ENCODE assay signal across 8 cellular contexts in the genomic region with DNA sequence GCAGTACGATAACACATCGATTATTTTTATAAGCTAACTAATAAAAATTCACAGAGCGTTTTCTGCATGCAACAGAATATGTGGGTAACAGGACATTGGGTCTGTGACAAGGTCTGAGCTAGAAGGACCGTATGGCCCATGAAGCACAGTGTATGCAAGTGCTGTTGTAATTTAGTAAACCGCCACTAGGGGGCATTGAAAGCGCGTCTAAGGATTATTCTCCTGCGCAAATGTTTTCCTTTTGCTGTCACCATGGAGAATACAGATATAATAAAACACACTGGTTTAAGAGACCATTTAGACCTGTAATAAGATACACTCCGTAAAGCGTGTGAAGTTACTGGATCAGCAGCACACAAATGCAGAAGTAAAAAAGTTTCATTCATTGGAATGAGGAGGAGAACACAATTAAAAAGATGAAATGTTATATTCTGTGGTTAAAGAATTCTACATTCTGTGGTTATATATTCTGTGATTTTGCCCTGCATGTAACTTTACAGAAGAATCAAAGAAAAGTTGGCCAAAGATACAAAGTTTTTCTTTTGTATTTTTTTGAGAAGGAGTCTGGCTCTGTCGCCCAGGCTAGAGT.
DNase-seq lines count a peak whose midpoint lies in the region; ATAC-seq and TF ChIP-seq lines count a peak whose summit lies in the region.

No MANE protein-coding gene starts in this region.

- H3K4me1 ChIP-seq in MM.1S (ENCODE audit: low read length) (no peaks in the 10 kb centered on the region), adrenal gland (replicated peaks in 1 of 2) (no peaks in the 10 kb centered on the region), right atrium auricular region (no peaks in the 10 kb centered on the region)

- H3K79me2 ChIP-seq in MM.1S (ENCODE audit: low read length), result no peaks in the 10 kb centered on the region

- H3K27ac ChIP-seq in CD4-positive, alpha-beta T cell (ENCODE audit: low read depth, low read length), result no peak overlapping the region
- H3K27ac ChIP-seq in MM.1S (ENCODE audit: low read length), result no peak overlapping the region
- H3K27ac ChIP-seq in RWPE1, result no peak overlapping the region
- no peak overlapping the region for H3K27ac ChIP-seq in adrenal gland
- H3K27ac ChIP-seq in right atrium auricular region, result no peak overlapping the region

- H2AFZ ChIP-seq in MM.1S (ENCODE audit: low read length), result no peak overlapping the region

- H3K36me3 ChIP-seq in MM.1S (replicated peaks; ENCODE audit: insufficient read depth, low read length) (no peaks in the 10 kb centered on the region), adrenal gland (replicated peaks in 1 of 2) (no peaks in the 10 kb centered on the region), right atrium auricular region (no peaks in the 10 kb centered on the region)

- no peaks in the 10 kb centered on the region for H3K9me3 ChIP-seq in CD4-positive, alpha-beta T cell (ENCODE audit: control insufficient read depth, low read length)
- H3K9me3 ChIP-seq in MM.1S (replicated peaks; ENCODE audit: insufficient read depth, low read length), result no peaks in the 10 kb centered on the region
- H3K9me3 ChIP-seq in adrenal gland (replicated peaks in 1 of 3), result no peaks in the 10 kb centered on the region
- no peaks in the 10 kb centered on the region for H3K9me3 ChIP-seq in right atrium auricular region

- POLR2A ChIA-PET in CD4-positive, alpha-beta T cell (lab: Charles Lee), result no interaction called here
- POLR2A ChIA-PET in RWPE1 (lab: Yijun Ruan, JAX; ENCODE audit: low non-redundant PET), result no interaction called here

- H3K4me3 Mint-ChIP-seq in CD4-positive, alpha-beta T cell, result no peak overlapping the region

- CTCF ChIA-PET in CD4-positive, alpha-beta T cell (lab: Charles Lee), result interaction anchor here (0.5 to 1.4 kb wide), 3 partner anchors 9 to 758 kb away, joined by 3 to 4 read pairs (median 3); no protein-coding TSS in a partner anchor
- CTCF ChIA-PET in RWPE1 (lab: Yijun Ruan, JAX), result interaction anchor here (0.6 to 1.7 kb wide), 12 partner anchors 8 to 1377 kb away, joined by 3 to 9 read pairs (median 3); no protein-coding TSS in a partner anchor

- H3K27ac Mint-ChIP-seq in CD4-positive, alpha-beta T cell, result no peak overlapping the region

- TF ChIP-seq POLR2A in adrenal gland (IDR thresholded peaks at IDR 0.05), result no peak

- no peaks in the 10 kb centered on the region for H3K9me2 ChIP-seq in MM.1S (replicated peaks; ENCODE audit: insufficient read depth, low read length)

- intact Hi-C loops in CD4-positive, alpha-beta T cell (cut with DNase I, micrococcal nuclease), result loop anchor here (1.0 to 5.0 kb wide), 4 partner anchors 411 to 1306 kb away; no protein-coding TSS in a partner anchor
- intact Hi-C loops in adrenal gland (cut with DNase I), result no loop called here

- peak; percentile 93 for TF ChIP-seq CTCF in CD4-positive, alpha-beta T cell (IDR thresholded peaks at IDR 0.05)
- TF ChIP-seq CTCF in GM20000 (IDR thresholded peaks at IDR 0.05; ENCODE audit: extremely low read depth, missing control alignments) (peak; percentile 53), MM.1S (IDR thresholded peaks at IDR 0.05; ENCODE audit: low read length) (peak; percentile 76), RWPE1 (conservative IDR thresholded peaks at IDR 0.05; ENCODE audit: low read depth) (peak; percentile 88), adrenal gland (IDR thresholded peaks at IDR 0.05) (peak; percentile 77 to 91 (median 86)), right atrium auricular region (IDR thresholded peaks at IDR 0.05) (peak; percentile 93 to 94)

- H3K9me3 Mint-ChIP-seq in CD4-positive, alpha-beta T cell, result no peaks in the 10 kb centered on the region

- peak; percentile 57 for ATAC-seq in CD4-positive, alpha-beta T cell (ENCODE audit: poor library complexity)
- ATAC-seq in GM19463 (IDR thresholded peaks at IDR 0.05; ENCODE audit: unreplicated experiment), result no peak

- H3K4me3 ChIP-seq in MM.1S (ENCODE audit: low read length) (no peak overlapping the region), adrenal gland (no peak overlapping the region), right atrium auricular region (no peak overlapping the region)

- peaks cover 4% of the 10 kb centered on the region for H3K4me1 Mint-ChIP-seq in CD4-positive, alpha-beta T cell (ENCODE audit: low read depth)

- H4K20me1 ChIP-seq in MM.1S (ENCODE audit: insufficient read depth, low read length), result no peaks in the 10 kb centered on the region

- peaks cover 22% of the 10 kb centered on the region for H3K27me3 Mint-ChIP-seq in CD4-positive, alpha-beta T cell

- no peak overlapping the region for H3K9ac ChIP-seq in MM.1S (ENCODE audit: low read length)

- 12 to 17% (median 14%) methylated on average over 11 of the region's 11 CpGs for WGBS in adrenal gland, 4 donors

- peak in 9 of 10 experiments; percentile 11 to 40 (median 20) for DNase-seq in CD4-positive, alpha-beta T cell
- DNase-seq in GM20000 (ENCODE audit: low spot score) (peak; percentile 84), MM.1S (peak; percentile 53), RWPE1 (ENCODE audit: low spot score) (peak; percentile 55), adrenal gland (peak; percentile 45 to 85 (median 69)), right atrium auricular region (ENCODE audit: low spot score) (peak; percentile 79), retina (peak; percentile 76)

- H3K4me2 ChIP-seq in MM.1S (ENCODE audit: low read depth, low read length), result no peak overlapping the region

- no peaks in the 10 kb centered on the region for H3F3A ChIP-seq in MM.1S (ENCODE audit: insufficient read depth, low read length)

- H3K36me3 Mint-ChIP-seq in CD4-positive, alpha-beta T cell (ENCODE audit: low read depth), result no peaks in the 10 kb centered on the region

- H3K27me3 ChIP-seq in CD4-positive, alpha-beta T cell (ENCODE audit: control insufficient read depth, insufficient read depth, low read length), result no peaks in the 10 kb centered on the region
- H3K27me3 ChIP-seq in MM.1S (replicated peaks; ENCODE audit: insufficient read depth, low read length), result no peaks in the 10 kb centered on the region
- H3K27me3 ChIP-seq in adrenal gland, result no peaks in the 10 kb centered on the region
- H3K27me3 ChIP-seq in right atrium auricular region, result no peaks in the 10 kb centered on the region

Comparison
In these comparisons a context has a peak if more than half of its experiments do, and no peak if none do; other contexts are left out.
1. DNase-seq: peak in every context shown above with its lines; median percentile 84 in GM20000; 79 in right atrium auricular region; 76 in retina; 69 in adrenal gland; 55 in RWPE1; 53 in MM.1S; 20 in CD4-positive, alpha-beta T cell.
2. intact Hi-C loops: an anchor here in CD4-positive, alpha-beta T cell (1.0 to 5.0 kb wide); none called in adrenal gland.